Comparison of ENCODE assay signal across 1 cellular context in genomic region chr2:65432227-65433190, GRCh38.
A peak's percentile ranks its signal among the peaks of the same experiment; 100 is the strongest.
TF ChIP-seq lines count a peak whose summit lies in the region.

TSS of gene SPRED2 (minus strand) at chr2:65432599. CDS start at chr2:65431987, 612 bp downstream.

TF ChIP-seq in K562, 482 proteins besides CTCF, POLR2A, EP300 and RAD21 (continued from another document and continues in another):
- TF ChIP-seq RERE (CRISPR knock-in tag; IDR thresholded peaks at IDR 0.05; ENCODE audit: borderline replicate concordance) (no peak), CREB3L1 (IDR thresholded peaks at IDR 0.05; ENCODE audit: borderline replicate concordance, low read depth) (0 out of 2 replicates have a peak, but pooled peaks have one; percentile 45), POLR2G (IDR thresholded peaks at IDR 0.05; ENCODE audit: low read depth, low read length) (peak; percentile 84), ELF4 (CRISPR knock-in tag; IDR thresholded peaks at IDR 0.05) (0 out of 2 replicates have a peak, but pooled peaks have one; percentile 28), SREBF2 (CRISPR knock-in tag; IDR thresholded peaks at IDR 0.05) (no peak), NKRF (IDR thresholded peaks at IDR 0.05; ENCODE audit: borderline replicate concordance) (no peak), SETDB1 (IDR thresholded peaks at IDR 0.05; ENCODE audit: low read length) (no peak), CREB1 (IDR thresholded peaks at IDR 0.05) (peak; percentile 62; the same call in 1 of the 2 replicates), CREB1 (CRISPR knock-in tag; IDR thresholded peaks at IDR 0.05) (peak; percentile 59), FOXO4 (CRISPR knock-in tag; IDR thresholded peaks at IDR 0.05) (no peak), ZNF316 (IDR thresholded peaks at IDR 0.05) (no peak), ZNF77 (CRISPR knock-in tag; IDR thresholded peaks at IDR 0.05) (no peak), PHF8 (IDR thresholded peaks at IDR 0.05; ENCODE audit: borderline replicate concordance, low read length) (peak; percentile 59; the same call in 1 of the 2 replicates), PTBP1 (IDR thresholded peaks at IDR 0.05; ENCODE audit: low read depth, low read length) (no peak), ZFPM2 (CRISPR knock-in tag; IDR thresholded peaks at IDR 0.05) (no peak), HDAC6 (IDR thresholded peaks at IDR 0.05; ENCODE audit: low read depth, low read length) (no peak), STAT5A (IDR thresholded peaks at IDR 0.05; ENCODE audit: borderline replicate concordance, low read length) (peak; percentile 7; the same call in 1 of the 2 replicates), HMG20B (CRISPR knock-in tag; IDR thresholded peaks at IDR 0.05) (no peak), BCLAF1 (IDR thresholded peaks at IDR 0.05; ENCODE audit: borderline replicate concordance in 1 of 2, control insufficient read depth in 1 of 2, low read depth in 2 of 2, low read length in 1 of 2) (peak in 1 of 2 experiments; percentile 58; a peak in 1 of 4 replicates), CHD1 (IDR thresholded peaks at IDR 0.05; ENCODE audit: low read length) (no peak), ADNP (tag; IDR thresholded peaks at IDR 0.05) (no peak), SIN3A (IDR thresholded peaks at IDR 0.05; ENCODE audit: borderline replicate concordance in 2 of 2, control insufficient read depth in 1 of 2, low read depth in 2 of 2, low read length in 2 of 2) (peak in 1 of 2 experiments; percentile 83; a peak in 2 of 4 replicates), RBM17 (IDR thresholded peaks at IDR 0.05; ENCODE audit: borderline replicate concordance, low read depth, low read length) (no peak), NFIC (IDR thresholded peaks at IDR 0.05) (peak; percentile 42; the same call in 1 of the 2 replicates), HDAC1 (IDR thresholded peaks at IDR 0.05) (peak in 1 of 2 experiments; percentile 63; a peak in 1 of 4 replicates), KLF1 (tag; IDR thresholded peaks at IDR 0.05) (peak; percentile 37; the same call in 1 of the 2 replicates), NR3C1 (CRISPR knock-in tag; IDR thresholded peaks at IDR 0.05) (no peak), FUS (optimal IDR thresholded peaks at IDR 0.05; ENCODE audit: low read depth, low read length) (no peak), U2AF1 (optimal IDR thresholded peaks at IDR 0.05; ENCODE audit: low read depth, low read length) (no peak), EP400 (IDR thresholded peaks at IDR 0.05) (peak; percentile 89), HNRNPH1 (optimal IDR thresholded peaks at IDR 0.05; ENCODE audit: low read depth, low read length) (no peak), ELF1 (tag; IDR thresholded peaks at IDR 0.05) (peak; percentile 90), NELFE (IDR thresholded peaks at IDR 0.05; ENCODE audit: insufficient read depth, insufficient read length) (no peak), ZNF41 (CRISPR knock-in tag; conservative IDR thresholded peaks at IDR 0.05) (no peak), NONO (IDR thresholded peaks at IDR 0.05; ENCODE audit: low read depth in 2 of 2, low read length in 1 of 2) (peak in 1 of 2 experiments; percentile 76; a peak in 2 of 4 replicates), HDAC3 (IDR thresholded peaks at IDR 0.05; ENCODE audit: borderline replicate concordance, partially characterized antibody) (peak; percentile 84), TRIM25 (IDR thresholded peaks at IDR 0.05; ENCODE audit: borderline replicate concordance) (no peak), USF1 (CRISPR knock-in tag; IDR thresholded peaks at IDR 0.05) (no peak), RBM39 (optimal IDR thresholded peaks at IDR 0.05; ENCODE audit: low read depth, low read length) (no peak), ZNF707 (CRISPR knock-in tag; conservative IDR thresholded peaks at IDR 0.05) (no peak), ARID3B (CRISPR knock-in tag; IDR thresholded peaks at IDR 0.05; ENCODE audit: borderline replicate concordance) (no peak), EWSR1 (IDR thresholded peaks at IDR 0.05; ENCODE audit: borderline replicate concordance, low read depth, partially characterized antibody) (no peak), NCOA6 (IDR thresholded peaks at IDR 0.05) (no peak), DIDO1 (tag; IDR thresholded peaks at IDR 0.05; ENCODE audit: low read depth) (peak; percentile 55; the same call in 1 of the 2 replicates), C11orf30 (IDR thresholded peaks at IDR 0.05; ENCODE audit: low read depth) (peak; percentile 43), TOE1 (IDR thresholded peaks at IDR 0.05; ENCODE audit: borderline replicate concordance) (peak; percentile 93), TOE1 (CRISPR knock-in tag; IDR thresholded peaks at IDR 0.05; ENCODE audit: borderline replicate concordance, low read depth) (peak; percentile 40; the same call in 1 of the 2 replicates), NEUROD1 (IDR thresholded peaks at IDR 0.05; ENCODE audit: borderline replicate concordance, low read depth, low read length, partially characterized antibody) (peak; percentile 99)
